8 cellular contexts compared by ENCODE assay signal in the genomic region with DNA sequence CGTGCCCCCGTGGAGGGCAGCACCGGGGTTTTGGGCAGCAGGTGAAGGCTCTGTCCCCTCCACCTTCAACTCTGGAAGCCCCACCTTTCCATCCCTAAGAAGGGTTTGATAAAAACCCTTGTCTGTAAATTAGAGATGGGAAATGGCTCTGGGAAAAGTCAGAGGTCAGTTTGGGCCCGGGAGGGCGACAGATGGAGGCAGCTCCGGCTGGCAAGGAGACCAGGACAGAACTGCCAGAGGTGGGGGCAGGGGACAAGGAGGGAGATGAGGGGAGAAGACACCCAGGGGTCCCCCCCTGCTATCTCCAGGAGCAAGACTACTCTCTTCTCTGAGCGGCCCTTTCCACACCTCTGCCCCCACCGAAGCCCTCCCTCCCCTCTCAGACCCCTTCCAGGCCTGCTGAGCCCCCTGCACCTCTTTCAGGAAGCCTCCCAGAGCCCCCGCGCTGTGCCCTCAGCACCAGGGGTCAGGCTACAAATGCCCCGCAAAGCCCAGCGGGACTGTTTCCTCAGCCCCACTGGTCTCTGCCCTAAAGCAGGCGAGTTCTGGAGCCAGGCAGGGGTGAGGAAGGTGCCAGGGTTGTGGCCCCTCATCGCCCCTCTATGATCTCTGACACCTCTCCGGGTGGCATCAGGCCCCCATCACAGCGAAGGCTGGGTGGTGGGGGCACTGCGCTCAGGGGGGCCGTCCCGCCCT. TPM values are rescaled to one million over a fixed set of nuclear protein-coding genes. Genes with fewer than 3 reads are reported as not detected.
A peak's percentile ranks its signal among the peaks of the same experiment; 100 is the strongest.
DNase-seq lines count a peak whose midpoint lies in the region; ATAC-seq and TF ChIP-seq lines count a peak whose summit lies in the region.

No MANE protein-coding gene starts in this region.

- ATAC-seq in GM19324 (IDR thresholded peaks at IDR 0.05; ENCODE audit: low FRiP score, unreplicated experiment) (peak; percentile 6), GM21529 (IDR thresholded peaks at IDR 0.05; ENCODE audit: unreplicated experiment) (no peak)

- H3K9me3 ChIP-seq in SJSA1 (replicated peaks): peaks cover 3% of the 10 kb centered on the region; the same call in 1 of the 2 replicates

- peak overlapping the region; percentile 100 for H3K27ac ChIP-seq in SJSA1

- peak overlapping the region; percentile 97 for H3K4me3 ChIP-seq in SJSA1
- H3K4me3 ChIP-seq in foreskin fibroblast (ENCODE audit: low read depth in 1 of 2, low read length in 2 of 2): peak overlapping the region; percentile 58 to 75
- H3K4me3 ChIP-seq in skeletal muscle cell (ENCODE audit: low read depth, low read length): peak overlapping the region; percentile 82

- H3K36me3 ChIP-seq in SJSA1: peaks cover 38% of the 10 kb centered on the region

- DNase-seq in SJSA1 (ENCODE audit: low read depth in 1 of 2, low spot score in 2 of 2): no peak
- no peak for DNase-seq in foreskin fibroblast
- DNase-seq in skeletal muscle cell (ENCODE audit: low read depth): no peak
- DNase-seq in OCI-M2 (lab: John Stamatoyannopoulos, UW; ENCODE audit: unreplicated experiment): no peak
- DNase-seq in amniotic stem cell (lab: John Stamatoyannopoulos, UW): no peak
- no peak for DNase-seq in mesenteric fat pad (ENCODE audit: low spot score)

- no peaks in the 10 kb centered on the region for H3K27me3 ChIP-seq in SJSA1 (replicated peaks)

- H3K4me1 ChIP-seq in SJSA1 (replicated peaks): peaks cover 50% of the 10 kb centered on the region

- TF ChIP-seq CTCF in foreskin fibroblast (IDR thresholded peaks at IDR 0.05; ENCODE audit: low read depth, low read length): no peak

RNA-seq across cellular contexts. Expression of a gene that starts 1.0 kb away (rescaled TPM):
- total RNA-seq in SJSA1 (2014; rRNA removed; shearing (Covaris generic)): 62.6 and 83.1 TPM in 2 replicates
- total RNA-seq in mesenteric fat pad: 8.9 TPM
